35 cellular contexts compared by ENCODE assay signal in genomic region chr19:30457484-30457883, GRCh38.
"Had no signal": no experiment of that assay in that cellular context is flagged by ENCODE, and none has a peak within 500 bp of the region (broad histone marks: within the 10 kb centered on the region; RNA-seq: fewer than 3 reads in every experiment).

No MANE protein-coding gene starts in this region.

- H3K27ac ChIP-seq: adrenal gland, body of pancreas, brain microvascular endothelial cell, breast epithelium, VCaP had no signal

- H3K36me3 ChIP-seq: adrenal gland, brain microvascular endothelial cell, breast epithelium had no signal

- H3K27me3 ChIP-seq: adrenal gland, body of pancreas, brain microvascular endothelial cell, breast epithelium had no signal

- H3K27ac Mint-ChIP-seq: activated B cell treated with CpG ODN at 0.5 μM for 24 hours; activated CD4-positive, alpha-beta memory T cell treated with anti-CD3 and anti-CD28 coated beads for 36 hours; activated CD4-positive, alpha-beta T cell treated with anti-CD3 and anti-CD28 coated beads, Interleukin-2, amount 10 ng/mL, durations not matched to agents 24 days and 14 days; activated CD8-positive, alpha-beta T cell treated with anti-CD3 and anti-CD28 coated beads for 36 hours; activated naive CD4-positive, alpha-beta T cell treated with anti-CD3 and anti-CD28 coated beads for 36 hours; activated naive CD4-positive, alpha-beta T cell treated with anti-CD3 and anti-CD28 coated beads, Interleukin-2, amount 50 U/mL, for 72 hours; activated naive CD8-positive, alpha-beta T cell treated with anti-CD3 and anti-CD28 coated beads for 36 hours; activated T-cell treated with anti-CD3 and anti-CD28 coated beads, Interleukin-2, amount 50 U/mL, for 72 hours; activated T-helper 1 cell treated with anti-CD3 and anti-CD28 coated beads, Interleukin-12 subunit alpha, Interleukin-12 subunit beta, Interleukin-2, Interleukin-4 antibody, amounts not matched to agents 30 ng/mL and 10 ng/mL and 1 ng/mL, durations not matched to agents 14 hours and 24 hours and 36 hours; activated T-helper 17 cell treated with anti-CD3 and anti-CD28 coated beads, Interleukin-2, amount 50 U/mL, for 72 hours; T-helper 1 cell treated with Interleukin-12 subunit alpha and Interleukin-12 subunit beta and Interleukin-4 antibody, amounts not matched to agents 30 μg/mL and 1 μg/mL, for 36 hours; T-helper 2 cell treated with Interferon-gamma antibody and Interleukin-4, amounts not matched to agents 5 μg/mL and 100 μg/mL, for 36 hours had no signal

- H3K4me3 ChIP-seq: adrenal gland, body of pancreas, breast epithelium had no signal

- DNase-seq: activated B cell treated with CpG ODN at 0.5 μM for 24 hours; activated CD4-positive, alpha-beta memory T cell treated with anti-CD3 and anti-CD28 coated beads for 36 hours; activated CD4-positive, alpha-beta T cell treated with anti-CD3 and anti-CD28 coated beads for 4 hours; activated CD4-positive, alpha-beta T cell treated with anti-CD3 and anti-CD28 coated beads, Interleukin-2, amount 10 ng/mL, durations not matched to agents 24 days and 14 days; activated CD4-positive, alpha-beta T cell treated with anti-CD3 and anti-CD28 coated beads, Interleukin-2, amount 50 U/mL, for 1 hour; activated CD4-positive, alpha-beta T cell treated with anti-CD3 and anti-CD28 coated beads, Interleukin-2, amount 50 U/mL, for 4 hours; activated CD4-positive, CD25-positive, alpha-beta regulatory T cell treated with anti-CD3 and anti-CD28 coated beads, Interleukin-2, amount 50 U/mL, for 72 hours; activated CD8-positive, alpha-beta memory T cell treated with anti-CD3 and anti-CD28 coated beads, Interleukin-2, amount 50 U/mL, for 4 hours; activated CD8-positive, alpha-beta T cell treated with anti-CD3 and anti-CD28 coated beads for 36 hours; activated effector memory CD4-positive, alpha-beta T cell treated with anti-CD3 and anti-CD28 coated beads, Interleukin-2, amount 50 U/mL, for 16 hours; activated gamma-delta T cell treated with Interleukin-2 at 50 U/mL for 16 hours; activated naive CD4-positive, alpha-beta T cell; activated naive CD4-positive, alpha-beta T cell treated with anti-CD3 and anti-CD28 coated beads for 36 hours; activated naive CD4-positive, alpha-beta T cell treated with anti-CD3 and anti-CD28 coated beads, Interleukin-2, amount 50 U/mL, for 16 hours; activated naive CD8-positive, alpha-beta T cell treated with anti-CD3 and anti-CD28 coated beads for 36 hours; activated T-cell treated with anti-CD3 and anti-CD28 coated beads for 4 hours; activated T-cell treated with anti-CD3 and anti-CD28 coated beads, Interleukin-2, amount 50 U/mL, for 1 hour; activated T-cell treated with anti-CD3 and anti-CD28 coated beads, Interleukin-2, amount 50 U/mL, for 4 hours; activated T-cell treated with anti-CD3 and anti-CD28 coated beads, Interleukin-2, amount 50 U/mL, for 72 hours; adrenal gland; amniotic stem cell; aorta; body of pancreas; brain microvascular endothelial cell; central memory CD4-positive, alpha-beta T cell; T-helper 1 cell; T-helper 2 cell; T-helper 9 cell had no signal

- H3K36me3 Mint-ChIP-seq: activated CD4-positive, alpha-beta memory T cell treated with anti-CD3 and anti-CD28 coated beads for 36 hours; activated naive CD4-positive, alpha-beta T cell treated with anti-CD3 and anti-CD28 coated beads, Interleukin-2, amount 50 U/mL, for 72 hours; activated naive CD8-positive, alpha-beta T cell treated with anti-CD3 and anti-CD28 coated beads for 36 hours had no signal

- H3K9me3 ChIP-seq: adrenal gland, body of pancreas, breast epithelium had no signal

- H3K4me1 ChIP-seq: adrenal gland, body of pancreas, breast epithelium had no signal

- H3K4me1 Mint-ChIP-seq: activated B cell treated with CpG ODN at 0.5 μM for 24 hours; activated CD4-positive, alpha-beta T cell treated with anti-CD3 and anti-CD28 coated beads, Interleukin-2, amount 10 ng/mL, durations not matched to agents 24 days and 14 days; activated naive CD8-positive, alpha-beta T cell treated with anti-CD3 and anti-CD28 coated beads for 36 hours; activated T-helper 17 cell treated with anti-CD3 and anti-CD28 coated beads, Interleukin-2, amount 50 U/mL, for 72 hours had no signal

- ATAC-seq: activated CD8-positive, alpha-beta T cell treated with anti-CD3 and anti-CD28 coated beads for 36 hours; activated naive CD4-positive, alpha-beta T cell treated with anti-CD3 and anti-CD28 coated beads, Interleukin-2, amount 50 U/mL, for 72 hours; activated T-cell treated with anti-CD3 and anti-CD28 coated beads, Interleukin-2, amount 50 U/mL, for 4 hours; activated T-cell treated with anti-CD3 and anti-CD28 coated beads, Interleukin-2, amount 50 U/mL, for 72 hours; activated T-helper 17 cell treated with anti-CD3 and anti-CD28 coated beads, Interleukin-2, amount 50 U/mL, for 72 hours; body of pancreas had no signal

- H3K4me3 Mint-ChIP-seq: activated B cell treated with CpG ODN at 0.5 μM for 24 hours; activated CD4-positive, alpha-beta memory T cell treated with anti-CD3 and anti-CD28 coated beads for 36 hours; activated CD4-positive, alpha-beta T cell treated with anti-CD3 and anti-CD28 coated beads, Interleukin-2, amount 10 ng/mL, durations not matched to agents 24 days and 14 days; activated CD8-positive, alpha-beta T cell treated with anti-CD3 and anti-CD28 coated beads for 36 hours; activated naive CD4-positive, alpha-beta T cell treated with anti-CD3 and anti-CD28 coated beads for 36 hours; activated naive CD8-positive, alpha-beta T cell treated with anti-CD3 and anti-CD28 coated beads for 36 hours; activated T-cell treated with anti-CD3 and anti-CD28 coated beads, Interleukin-2, amount 50 U/mL, for 4 hours; activated T-cell treated with anti-CD3 and anti-CD28 coated beads, Interleukin-2, amount 50 U/mL, for 72 hours; activated T-helper 1 cell treated with anti-CD3 and anti-CD28 coated beads, Interleukin-12 subunit alpha, Interleukin-12 subunit beta, Interleukin-2, Interleukin-4 antibody, amounts not matched to agents 30 ng/mL and 10 ng/mL and 1 ng/mL, durations not matched to agents 14 hours and 24 hours and 36 hours; activated T-helper 17 cell treated with anti-CD3 and anti-CD28 coated beads, Interleukin-2, amount 50 U/mL, for 72 hours; T-helper 1 cell treated with Interleukin-12 subunit alpha and Interleukin-12 subunit beta and Interleukin-4 antibody, amounts not matched to agents 30 μg/mL and 1 μg/mL, for 36 hours; T-helper 2 cell treated with Interferon-gamma antibody and Interleukin-4, amounts not matched to agents 5 μg/mL and 100 μg/mL, for 36 hours had no signal

- H3K9me3 Mint-ChIP-seq: activated CD4-positive, alpha-beta memory T cell treated with anti-CD3 and anti-CD28 coated beads for 36 hours; activated CD4-positive, alpha-beta T cell treated with anti-CD3 and anti-CD28 coated beads, Interleukin-2, amount 10 ng/mL, durations not matched to agents 24 days and 14 days; activated naive CD4-positive, alpha-beta T cell treated with anti-CD3 and anti-CD28 coated beads, Interleukin-2, amount 50 U/mL, for 72 hours; activated naive CD8-positive, alpha-beta T cell treated with anti-CD3 and anti-CD28 coated beads for 36 hours; activated T-cell treated with anti-CD3 and anti-CD28 coated beads, Interleukin-2, amount 50 U/mL, for 4 hours; activated T-cell treated with anti-CD3 and anti-CD28 coated beads, Interleukin-2, amount 50 U/mL, for 72 hours; activated T-helper 17 cell treated with anti-CD3 and anti-CD28 coated beads, Interleukin-2, amount 50 U/mL, for 72 hours; T-helper 1 cell treated with Interleukin-12 subunit alpha and Interleukin-12 subunit beta and Interleukin-4 antibody, amounts not matched to agents 30 μg/mL and 1 μg/mL, for 36 hours; T-helper 2 cell treated with Interferon-gamma antibody and Interleukin-4, amounts not matched to agents 5 μg/mL and 100 μg/mL, for 36 hours had no signal

- H3K27me3 Mint-ChIP-seq: activated B cell treated with CpG ODN at 0.5 μM for 24 hours; activated CD4-positive, alpha-beta memory T cell treated with anti-CD3 and anti-CD28 coated beads for 36 hours; activated CD4-positive, alpha-beta T cell treated with anti-CD3 and anti-CD28 coated beads, Interleukin-2, amount 10 ng/mL, durations not matched to agents 24 days and 14 days; activated CD8-positive, alpha-beta T cell treated with anti-CD3 and anti-CD28 coated beads for 36 hours; activated naive CD8-positive, alpha-beta T cell treated with anti-CD3 and anti-CD28 coated beads for 36 hours; activated T-helper 17 cell treated with anti-CD3 and anti-CD28 coated beads, Interleukin-2, amount 50 U/mL, for 72 hours had no signal
